Comparison of ENCODE assay signal across 27 cellular contexts in the genomic region with DNA sequence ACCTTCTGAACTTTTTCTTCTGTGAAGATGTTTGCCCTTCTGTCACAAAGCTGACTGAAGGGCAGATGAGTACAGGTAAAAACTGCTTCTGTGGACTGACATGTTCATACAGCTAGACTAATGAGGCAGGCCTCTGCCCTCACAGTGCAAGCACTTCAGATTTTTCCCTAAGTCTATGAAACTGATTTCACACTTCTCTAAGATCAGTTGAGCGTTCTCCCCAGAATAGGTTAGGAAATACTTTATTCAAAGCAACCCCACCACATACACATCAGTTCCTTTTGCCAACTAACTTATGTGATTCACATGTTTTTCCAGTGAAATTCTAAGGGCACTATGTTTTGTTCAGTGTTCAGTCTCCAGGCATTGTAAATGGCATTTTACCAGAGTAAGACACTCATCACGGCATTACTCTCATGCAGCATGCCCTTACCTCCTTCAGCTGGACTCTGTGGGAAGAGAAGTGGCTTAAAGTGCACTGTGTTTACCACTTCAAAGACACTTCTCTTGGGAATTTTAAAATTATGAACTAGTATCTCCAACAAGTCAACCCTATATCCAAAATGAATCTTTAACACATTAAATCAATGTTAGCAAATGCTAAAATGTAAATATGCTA. TPM values are rescaled to one million over a fixed set of nuclear protein-coding genes. Genes with fewer than 3 reads are reported as not detected.
A peak's percentile ranks its signal among the peaks of the same experiment; 100 is the strongest.
DNase-seq lines count a peak whose midpoint lies in the region; ATAC-seq and TF ChIP-seq lines count a peak whose summit lies in the region.
"Had no signal": no experiment of that assay in that cellular context is flagged by ENCODE, and none has a peak within 500 bp of the region (broad histone marks: within the 10 kb centered on the region; RNA-seq: fewer than 3 reads in every experiment).

No MANE protein-coding gene starts in this region.

- peaks cover 73% of the 10 kb centered on the region for H3K4me1 Mint-ChIP-seq in activated T-cell treated with anti-CD3 and anti-CD28 coated beads, Interleukin-2, amount 50 U/mL, for 72 hours (ENCODE audit: low read depth)

- H3K9me3 ChIP-seq in thyroid gland: no peaks in the 10 kb centered on the region
- H3K9me3 ChIP-seq: adrenal gland, gastrocnemius medialis, prostate gland, SJSA1 had no signal

- no peaks in the 10 kb centered on the region for H3K27me3 Mint-ChIP-seq in activated T-cell treated with anti-CD3 and anti-CD28 coated beads, Interleukin-2, amount 50 U/mL, for 72 hours (ENCODE audit: low read depth)

- WGBS in thyroid gland, 2 donors: 37 to 52% methylated on average over 2 of the region's 2 CpGs

- no peak overlapping the region for H3K4me3 Mint-ChIP-seq in activated T-cell treated with anti-CD3 and anti-CD28 coated beads, Interleukin-2, amount 50 U/mL, for 72 hours
- H3K4me3 Mint-ChIP-seq: mesothelial cell of epicardium; neural crest cell; T-helper 2 cell treated with Interferon-gamma antibody and Interleukin-4, amounts not matched to agents 5 μg/mL and 100 μg/mL, for 36 hours had no signal

- H3K36me3 Mint-ChIP-seq in activated T-cell treated with anti-CD3 and anti-CD28 coated beads, Interleukin-2, amount 50 U/mL, for 72 hours (ENCODE audit: insufficient read depth in 2 of 2): peaks cover 0 to 3% of the 10 kb centered on the region in 2 donors
- H3K36me3 Mint-ChIP-seq: mesothelial cell of epicardium had no signal

- no peak for TF ChIP-seq POLR2A in thyroid gland (IDR thresholded peaks at IDR 0.05)

- no peaks in the 10 kb centered on the region for H3K9me3 Mint-ChIP-seq in activated T-cell treated with anti-CD3 and anti-CD28 coated beads, Interleukin-2, amount 50 U/mL, for 72 hours
- H3K9me3 Mint-ChIP-seq: mesothelial cell of epicardium; neural crest cell; T-helper 2 cell treated with Interferon-gamma antibody and Interleukin-4, amounts not matched to agents 5 μg/mL and 100 μg/mL, for 36 hours had no signal

- intact Hi-C loops in thyroid gland (cut with DNase I): no loop called here

- no peaks in the 10 kb centered on the region for H3K27me3 ChIP-seq in thyroid gland
- H3K27me3 ChIP-seq: adrenal gland, gastrocnemius medialis, SJSA1 had no signal

- H3K4me1 ChIP-seq in thyroid gland: peaks cover 38 to 41% of the 10 kb centered on the region in 2 donors
- H3K4me1 ChIP-seq: prostate gland, SJSA1 had no signal

- peak overlapping the region; percentile 39 to 74 (median 67) for H3K27ac ChIP-seq in thyroid gland
- H3K27ac ChIP-seq: adrenal gland, gastrocnemius medialis, PC-9, prostate gland, SJSA1 had no signal

- H3K27ac Mint-ChIP-seq in activated T-cell treated with anti-CD3 and anti-CD28 coated beads, Interleukin-2, amount 50 U/mL, for 72 hours: peak overlapping the region; percentile 1
- H3K27ac Mint-ChIP-seq: T-helper 2 cell treated with Interferon-gamma antibody and Interleukin-4, amounts not matched to agents 5 μg/mL and 100 μg/mL, for 36 hours had no signal

- no peaks in the 10 kb centered on the region for H3K36me3 ChIP-seq in thyroid gland
- H3K36me3 ChIP-seq: adrenal gland, prostate gland, SJSA1 had no signal

- no peak for DNase-seq in activated T-cell treated with anti-CD3 and anti-CD28 coated beads, Interleukin-2, amount 50 U/mL, for 72 hours
- DNase-seq in activated T-cell treated with anti-CD3 and anti-CD28 coated beads, Interleukin-2, amount 50 U/mL, for 48 hours: no peak
- DNase-seq in NCI-H2029 treated with DMSO at 0.1 percent for 48 hours (lab: John Stamatoyannopoulos, UW) (peak; percentile 28), astrocyte of the hippocampus (ENCODE audit: low read depth, low spot score) (peak; percentile 7), thyroid gland (peak; percentile 29 to 38), NK-92 (lab: John Stamatoyannopoulos, UW; ENCODE audit: unreplicated experiment) (no peak), NCI-H524 (lab: John Stamatoyannopoulos, UW) (no peak)
- DNase-seq: activated CD8-positive, alpha-beta memory T cell treated with anti-CD3 and anti-CD28 coated beads for 24 hours; adrenal gland; C1 segment of cervical spinal cord; caudate nucleus; DND-41; gastrocnemius medialis; Kasumi-1; NCI-H1048; NCI-H2171 treated with DMSO at 0.1 percent for 48 hours; NCI-H82; PC-9; stimulated activated CD4-positive, alpha-beta T cell treated with anti-CD3 and anti-CD28 coated beads, Interleukin-4, amount 100 ng/mL, for 1 hour had no signal

- ATAC-seq in activated T-cell treated with anti-CD3 and anti-CD28 coated beads, Interleukin-2, amount 50 U/mL, for 72 hours (replicated peaks in 1 of 2): no peak
- ATAC-seq in HG02970 (IDR thresholded peaks at IDR 0.05; ENCODE audit: low FRiP score, unreplicated experiment): no peak
- ATAC-seq: activated CD4-positive, CD25-positive, alpha-beta regulatory T cell treated with anti-CD3 and anti-CD28 coated beads, Interleukin-2, amount 50 U/mL, for 24 hours; gastrocnemius medialis had no signal

- TF ChIP-seq CTCF in thyroid gland (IDR thresholded peaks at IDR 0.05): no peak

- H3K4me3 ChIP-seq in thyroid gland (replicated peaks in 1 of 3): no peak overlapping the region
- H3K4me3 ChIP-seq: adrenal gland, gastrocnemius medialis, PC-9, prostate gland, SJSA1, skin epidermis had no signal

RNA-seq across cellular contexts. Expression of gene PSMG1, which starts 5.4 kb away (rescaled TPM):
- 100 to 1,000 TPM in 1 of 2 donors, 10 to 100 TPM in 1; 98.7 to 113 TPM for total RNA-seq in activated T-cell treated with anti-CD3 and anti-CD28 coated beads, Interleukin-2, amount 50 U/mL, for 72 hours
- total RNA-seq in thyroid gland: 10 to 100 TPM; 33.0 to 54.2 (median 42.6) TPM

Comparison
In these comparisons a context has a peak if more than half of its experiments do, and no peak if none do; other contexts are left out.
1. DNase-seq: peak in NCI-H2029 treated with DMSO at 0.1 percent for 48 hours (single experiment), astrocyte of the hippocampus (single experiment) and thyroid gland (2 of 2); none in activated T-cell treated with anti-CD3 and anti-CD28 coated beads, Interleukin-2, amount 50 U/mL, for 72 hours (0 of 2), activated T-cell treated with anti-CD3 and anti-CD28 coated beads, Interleukin-2, amount 50 U/mL, for 48 hours (0 of 2), NK-92 (single experiment) and NCI-H524 (0 of 2).